In the genomic region with DNA sequence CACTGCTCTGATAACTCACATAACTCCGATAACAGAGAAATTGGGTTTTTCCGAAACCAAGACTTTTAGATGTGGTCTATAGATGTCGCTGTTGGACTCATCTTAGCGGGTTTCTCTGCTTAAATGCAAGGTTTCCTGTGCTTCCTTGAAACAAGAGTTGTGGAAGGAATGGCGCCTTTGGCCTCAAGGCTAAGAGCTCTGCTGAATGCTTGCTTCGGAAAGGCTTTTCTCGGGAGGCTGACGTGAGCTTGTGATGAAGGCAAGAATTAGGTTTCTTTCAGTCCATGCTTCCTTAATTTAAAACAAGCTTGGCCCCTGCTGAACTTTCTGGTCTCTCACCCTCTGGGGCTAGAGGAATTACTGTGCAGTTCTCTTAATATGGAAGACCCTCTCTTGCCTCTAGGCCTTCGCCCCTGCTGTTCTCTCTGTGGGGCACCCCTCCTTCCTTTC, we compare ENCODE assay signal across 8 cellular contexts.
DNase-seq lines count a peak whose midpoint lies in the region; ATAC-seq and TF ChIP-seq lines count a peak whose summit lies in the region.
"Had no signal": no experiment of that assay in that cellular context is flagged by ENCODE, and none has a peak within 500 bp of the region (broad histone marks: within the 10 kb centered on the region; RNA-seq: fewer than 3 reads in every experiment).

No MANE protein-coding gene starts in this region.

- peak; percentile 70 for TF ChIP-seq CTCF in astrocyte of the cerebellum (IDR thresholded peaks at IDR 0.05; ENCODE audit: low read depth, low read length, missing control alignments)

- H3K4me3 ChIP-seq in astrocyte of the cerebellum (ENCODE audit: low read depth, low read length): no peak overlapping the region
- peak overlapping the region; percentile 13 for H3K4me3 ChIP-seq in iPS-18a (ENCODE audit: low read length)

- peak; percentile 90 for DNase-seq in ELF-1 (ENCODE audit: low read depth, low spot score)
- DNase-seq in NCI-H226: peak; percentile 50
- peak; percentile 72 for DNase-seq in astrocyte of the cerebellum (ENCODE audit: low read depth)
- DNase-seq in superior temporal gyrus (ENCODE audit: extremely low spot score): peak; percentile 92
- DNase-seq: activated T-cell treated with anti-CD3 and anti-CD28 coated beads, Interleukin-2, amount 50 U/mL, for 4 hours had no signal

- in situ Hi-C loops in astrocyte of the cerebellum (cut with HindIII; ENCODE audit: low sequenced_read_pairs): no loop called here

- ATAC-seq in HG02798 (IDR thresholded peaks at IDR 0.05; ENCODE audit: poor library complexity, unreplicated experiment): peak; percentile 71
- no peak for ATAC-seq in GM21786 (IDR thresholded peaks at IDR 0.05; ENCODE audit: unreplicated experiment)

- H3K36me3 ChIP-seq in iPS-18a (ENCODE audit: control insufficient read depth, low read depth, low read length): no peaks in the 10 kb centered on the region

- no peaks in the 10 kb centered on the region for H3K9me3 ChIP-seq in iPS-18a (ENCODE audit: control insufficient read depth, low read depth, low read length)

- no peak overlapping the region for H3K27ac ChIP-seq in iPS-18a (ENCODE audit: low read length)

- H3K9ac ChIP-seq in iPS-18a (ENCODE audit: low read length): no peak overlapping the region

- no peaks in the 10 kb centered on the region for H3K27me3 ChIP-seq in iPS-18a (ENCODE audit: control insufficient read depth, insufficient read depth, low read length)

- peaks cover 9% of the 10 kb centered on the region for H3K4me1 ChIP-seq in iPS-18a (ENCODE audit: control insufficient read depth, low read depth, low read length)
